ENCODE assay signal across 9 cellular contexts in genomic region chr20:41031243-41031619, GRCh38. TPM values are rescaled to one million over a fixed set of nuclear protein-coding genes. Genes with fewer than 3 reads are reported as not detected.
DNase-seq lines count a peak whose midpoint lies in the region; ATAC-seq and TF ChIP-seq lines count a peak whose summit lies in the region.
"Had no signal": no experiment of that assay in that cellular context is flagged by ENCODE, and none has a peak within 500 bp of the region (broad histone marks: within the 10 kb centered on the region; RNA-seq: fewer than 3 reads in every experiment).

No MANE protein-coding gene starts in this region.

- H3K27me3 ChIP-seq in CD4-positive, alpha-beta memory T cell (ENCODE audit: insufficient read depth, low read length), result no peaks in the 10 kb centered on the region
- H3K27me3 ChIP-seq in MM.1S (replicated peaks; ENCODE audit: insufficient read depth, low read length) (no peaks in the 10 kb centered on the region), neural progenitor cell (no peaks in the 10 kb centered on the region), tibial nerve (no peaks in the 10 kb centered on the region)
- no peaks in the 10 kb centered on the region for H3K27me3 ChIP-seq in effector memory CD4-positive, alpha-beta T cell (replicated peaks; ENCODE audit: control insufficient read depth, insufficient read depth, low read length, poor library complexity, severe bottlenecking)

- H3K9me3 Mint-ChIP-seq in CD4-positive, alpha-beta memory T cell, result no peaks in the 10 kb centered on the region
- peaks cover 2% of the 10 kb centered on the region for H3K9me3 Mint-ChIP-seq in neural progenitor cell

- H3K9me2 ChIP-seq in MM.1S (replicated peaks; ENCODE audit: insufficient read depth, low read length), result no peaks in the 10 kb centered on the region

- POLR2A ChIA-PET in CD4-positive, alpha-beta memory T cell (lab: Charles Lee; ENCODE audit: partially characterized antibody), result interaction anchor here (4.9 kb wide), 1 partner anchor 16 kb away, joined by 34 read pairs; no protein-coding TSS in a partner anchor

- TF ChIP-seq EP300 in tibial nerve (IDR thresholded peaks at IDR 0.05), result no peak

- H3K36me3 ChIP-seq in CD4-positive, alpha-beta memory T cell (ENCODE audit: insufficient read depth, low read length), result peaks cover 6% of the 10 kb centered on the region
- H3K36me3 ChIP-seq in MM.1S (replicated peaks; ENCODE audit: insufficient read depth, low read length), result peaks cover 8% of the 10 kb centered on the region; the same call in 1 of the 2 replicates
- no peaks in the 10 kb centered on the region for H3K36me3 ChIP-seq in effector memory CD4-positive, alpha-beta T cell (ENCODE audit: control insufficient read depth, insufficient read depth, low read length)
- H3K36me3 ChIP-seq in neural progenitor cell, result no peaks in the 10 kb centered on the region
- H3K36me3 ChIP-seq in tibial nerve, result no peaks in the 10 kb centered on the region

- 73 to 83% methylated on average over 2 of the region's 2 CpGs for WGBS in tibial nerve, 2 donors

- no peak for TF ChIP-seq CTCF in MM.1S (IDR thresholded peaks at IDR 0.05; ENCODE audit: low read length)
- TF ChIP-seq CTCF in neural progenitor cell (IDR thresholded peaks at IDR 0.05), result no peak
- TF ChIP-seq CTCF in tibial nerve (IDR thresholded peaks at IDR 0.05), result no peak

- intact Hi-C loops in CD4-positive, alpha-beta memory T cell (cut with micrococcal nuclease), result no loop called here

- no peak overlapping the region for H3K27ac ChIP-seq in CD4-positive, alpha-beta memory T cell (ENCODE audit: low read depth, low read length)
- H3K27ac ChIP-seq in MM.1S (ENCODE audit: low read length), result no peak overlapping the region
- no peak overlapping the region for H3K27ac ChIP-seq in effector memory CD4-positive, alpha-beta T cell (ENCODE audit: insufficient read depth, low read length, poor library complexity, severe bottlenecking)
- H3K27ac ChIP-seq in neural progenitor cell, result no peak overlapping the region
- no peak overlapping the region for H3K27ac ChIP-seq in tibial nerve

- H3K4me3 Mint-ChIP-seq in CD4-positive, alpha-beta memory T cell, result peak overlapping the region; percentile 83 to 98 (median 91)
- peak overlapping the region; percentile 96 for H3K4me3 Mint-ChIP-seq in neural progenitor cell

- H3K4me1 ChIP-seq in CD4-positive, alpha-beta memory T cell (ENCODE audit: insufficient read depth, low read length), result peaks cover 75% of the 10 kb centered on the region
- H3K4me1 ChIP-seq in MM.1S (ENCODE audit: low read length), result peaks cover 41% of the 10 kb centered on the region
- peaks cover 26% of the 10 kb centered on the region for H3K4me1 ChIP-seq in effector memory CD4-positive, alpha-beta T cell (ENCODE audit: control insufficient read depth, insufficient read depth, low read length, poor library complexity, severe bottlenecking)
- peaks cover 66% of the 10 kb centered on the region for H3K4me1 ChIP-seq in neural progenitor cell
- peaks cover 0 to 72% (median 29%) of the 10 kb centered on the region in 4 donors for H3K4me1 ChIP-seq in tibial nerve

- no peak for DNase-seq in CD4-positive, alpha-beta memory T cell
- no peak for DNase-seq in MM.1S
- no peak for DNase-seq in effector memory CD4-positive, alpha-beta T cell
- no peak for DNase-seq in neural progenitor cell (ENCODE audit: low spot score)
- no peak for DNase-seq in NCI-H2107 treated with DMSO at 0.1 percent for 48 hours (lab: John Stamatoyannopoulos, UW; ENCODE audit: unreplicated experiment)
- DNase-seq in tibial nerve (ENCODE audit: low spot score in 2 of 2), result no peak
- DNase-seq: effector CD8-positive, alpha-beta T cell had no signal

- H3K4me3 ChIP-seq in CD4-positive, alpha-beta memory T cell (ENCODE audit: low read length in 2 of 2), result peak overlapping the region in 1 of 2 donors; percentile 83
- H3K4me3 ChIP-seq in MM.1S (ENCODE audit: low read length) (peak overlapping the region; percentile 96), neural progenitor cell (peak overlapping the region; percentile 97), tibial nerve (peak overlapping the region in 2 of 4 donors; percentile 77 to 82)
- peak overlapping the region; percentile 18 for H3K4me3 ChIP-seq in effector memory CD4-positive, alpha-beta T cell (ENCODE audit: insufficient read depth, low read depth, low read length, poor library complexity, severe bottlenecking)

- no peaks in the 10 kb centered on the region for H3K27me3 Mint-ChIP-seq in CD4-positive, alpha-beta memory T cell
- peaks cover 2% of the 10 kb centered on the region for H3K27me3 Mint-ChIP-seq in neural progenitor cell (ENCODE audit: insufficient read depth, low read depth)

- H3F3A ChIP-seq in MM.1S (ENCODE audit: insufficient read depth, low read length) (no peaks in the 10 kb centered on the region), neural progenitor cell (ENCODE audit: low read depth) (peaks cover 22% of the 10 kb centered on the region)

- CTCF ChIA-PET in CD4-positive, alpha-beta memory T cell (lab: Charles Lee; ENCODE audit: partially characterized antibody), result interaction anchor here (1.0 to 2.8 kb wide), 7 partner anchors 9 to 68 kb away, joined by 3 to 15 read pairs (median 4); no protein-coding TSS in a partner anchor

- ATAC-seq in HG03039 (IDR thresholded peaks at IDR 0.05; ENCODE audit: unreplicated experiment) (no peak), HG02981 (IDR thresholded peaks at IDR 0.05; ENCODE audit: unreplicated experiment) (no peak)

- H3K4me1 Mint-ChIP-seq in CD4-positive, alpha-beta memory T cell, result peaks cover 56 to 84% (median 69%) of the 10 kb centered on the region in 4 donors
- peaks cover 51% of the 10 kb centered on the region for H3K4me1 Mint-ChIP-seq in neural progenitor cell

- H3K79me2 ChIP-seq in MM.1S (ENCODE audit: low read length) (peaks cover 76% of the 10 kb centered on the region), neural progenitor cell (ENCODE audit: low read depth) (peaks cover 81% of the 10 kb centered on the region)

- TF ChIP-seq POLR2A in tibial nerve (IDR thresholded peaks at IDR 0.05), result no peak

- peaks cover 13 to 27% of the 10 kb centered on the region in 2 donors for H3K36me3 Mint-ChIP-seq in CD4-positive, alpha-beta memory T cell
- H3K36me3 Mint-ChIP-seq in neural progenitor cell, result peaks cover 41% of the 10 kb centered on the region

- no peaks in the 10 kb centered on the region for H3K9me3 ChIP-seq in CD4-positive, alpha-beta memory T cell (ENCODE audit: control insufficient read depth in 1 of 2, low read length in 2 of 2)
- H3K9me3 ChIP-seq in MM.1S (replicated peaks; ENCODE audit: insufficient read depth, low read length) (no peaks in the 10 kb centered on the region), neural progenitor cell (ENCODE audit: low read depth) (no peaks in the 10 kb centered on the region), tibial nerve (no peaks in the 10 kb centered on the region)
- H3K9me3 ChIP-seq in effector memory CD4-positive, alpha-beta T cell (ENCODE audit: control insufficient read depth, low read length), result no peaks in the 10 kb centered on the region

- H3K9ac ChIP-seq in MM.1S (ENCODE audit: low read length) (no peak overlapping the region; the same call in 1 of the 2 replicates), neural progenitor cell (no peak overlapping the region)

- peak overlapping the region in 3 of 7 donors; percentile 3 to 97 (median 48) for H3K27ac Mint-ChIP-seq in CD4-positive, alpha-beta memory T cell
- no peak overlapping the region for H3K27ac Mint-ChIP-seq in neural progenitor cell

- 0 out of 2 replicates have a peak, but pooled peaks cover 13% of the 10 kb centered on the region for H4K20me1 ChIP-seq in MM.1S (ENCODE audit: insufficient read depth, low read length)
- peaks cover 63% of the 10 kb centered on the region for H4K20me1 ChIP-seq in neural progenitor cell (ENCODE audit: low read depth)

- H3K4me2 ChIP-seq in MM.1S (ENCODE audit: low read depth, low read length) (peak overlapping the region; percentile 97), neural progenitor cell (peak overlapping the region; percentile 99)

- H2AFZ ChIP-seq in MM.1S (ENCODE audit: low read length) (no peak overlapping the region), neural progenitor cell (replicated peaks) (no peak overlapping the region)

RNA-seq across cellular contexts. Expression of gene TOP1, which starts 2.6 kb away (rescaled TPM):
- total RNA-seq in CD4-positive, alpha-beta memory T cell, result 10 to 100 TPM; 44.4 to 47.5 TPM
- polyA plus RNA-seq in CD4-positive, alpha-beta memory T cell, result 10 to 100 TPM in 1 of 2 donors, 1 to 10 TPM in 1; 3.8 to 15.5 TPM
- total RNA-seq in neural progenitor cell (ENCODE audit: low replicate concordance), result 31.6 and 58.9 TPM in 2 replicates
- total RNA-seq in tibial nerve, result 10 to 100 TPM; 17.9 to 29.1 (median 23.1) TPM
